Comparison of ENCODE assay signal across 1 cellular context in genomic region chr15:101650145-101650544, GRCh38.
TF ChIP-seq lines count a peak whose summit lies in the region.

No MANE protein-coding gene starts in this region.

TF ChIP-seq in HEK293, 187 proteins besides CTCF, POLR2A, EP300 and RAD21 (continued from another document):
- TF ChIP-seq ZNF692 (tag by site-specific recombination; IDR thresholded peaks at IDR 0.05) (0 out of 2 replicates have a peak, but pooled peaks have one; percentile 26), SP7 (tag by site-specific recombination; IDR thresholded peaks at IDR 0.05) (peak; percentile 25; the same call in 1 of the 2 replicates), ZNF133 (tag by site-specific recombination; IDR thresholded peaks at IDR 0.05) (no peak), ZFHX2 (tag by site-specific recombination; conservative IDR thresholded peaks at IDR 0.05) (peak; percentile 59)
